ENCODE assay signal across 9 cellular contexts in the genomic region with DNA sequence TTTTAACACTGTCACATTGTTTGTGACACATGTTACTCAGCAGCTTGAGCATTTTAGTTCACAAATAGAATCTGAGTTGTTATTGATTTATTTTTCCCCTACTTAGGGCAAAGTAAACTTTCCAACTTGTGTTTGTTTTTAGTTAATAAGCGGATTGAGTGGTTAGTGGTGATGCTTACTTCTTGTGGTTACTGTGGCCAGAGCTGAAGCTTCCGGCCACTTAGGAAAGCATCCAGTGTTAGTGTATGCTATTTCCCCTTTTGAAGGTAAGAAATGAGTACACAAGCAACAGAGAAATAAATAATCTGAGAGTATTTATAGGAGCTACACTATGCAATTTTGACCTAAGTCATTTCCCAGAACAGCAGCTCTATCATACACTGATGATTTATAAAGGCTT.
DNase-seq lines count a peak whose midpoint lies in the region; ATAC-seq and TF ChIP-seq lines count a peak whose summit lies in the region.
"Had no signal": no experiment of that assay in that cellular context is flagged by ENCODE, and none has a peak within 500 bp of the region (broad histone marks: within the 10 kb centered on the region; RNA-seq: fewer than 3 reads in every experiment).

No MANE protein-coding gene starts in this region.

- H3K36me3 Mint-ChIP-seq in CD4-positive, alpha-beta T cell (ENCODE audit: low read depth): no peaks in the 10 kb centered on the region
- no peaks in the 10 kb centered on the region for H3K36me3 Mint-ChIP-seq in activated T-helper 1 cell treated with anti-CD3 and anti-CD28 coated beads, Interleukin-12 subunit alpha, Interleukin-12 subunit beta, Interleukin-2, Interleukin-4 antibody, amounts not matched to agents 30 ng/mL and 10 ng/mL and 1 ng/mL, durations not matched to agents 14 hours and 24 hours and 36 hours (ENCODE audit: low read depth)
- H3K36me3 Mint-ChIP-seq: activated CD4-positive, alpha-beta memory T cell treated with anti-CD3 and anti-CD28 coated beads for 36 hours had no signal

- no peak overlapping the region for H2AFZ ChIP-seq in KMS-11 (ENCODE audit: low read depth)

- H3K36me3 ChIP-seq in KMS-11 (ENCODE audit: insufficient read depth) (no peaks in the 10 kb centered on the region), stomach (no peaks in the 10 kb centered on the region)

- H3K27me3 ChIP-seq in KMS-11 (ENCODE audit: insufficient read depth, low read depth): no peaks in the 10 kb centered on the region
- no peaks in the 10 kb centered on the region for H3K27me3 ChIP-seq in CD4-positive, alpha-beta T cell (ENCODE audit: control insufficient read depth, insufficient read depth, low read length)
- no peaks in the 10 kb centered on the region for H3K27me3 ChIP-seq in stomach

- intact Hi-C loops in CD4-positive, alpha-beta T cell (cut with DNase I, micrococcal nuclease): no loop called here
- intact Hi-C loops in stomach (cut with DNase I; ENCODE audit: low total_unique reads): no loop called here
- intact Hi-C loops in activated T-helper 1 cell treated with anti-CD3 and anti-CD28 coated beads, Interleukin-12 subunit alpha, Interleukin-12 subunit beta, Interleukin-2, Interleukin-4 antibody, amounts not matched to agents 30 ng/mL and 10 ng/mL and 1 ng/mL, durations not matched to agents 14 hours and 24 hours and 36 hours (cut with micrococcal nuclease): no loop called here

- no peak for TF ChIP-seq POLR2A in stomach (IDR thresholded peaks at IDR 0.05)

- TF ChIP-seq CTCF in KMS-11 (conservative IDR thresholded peaks at IDR 0.05; ENCODE audit: low read depth, low read length) (no peak), stomach (IDR thresholded peaks at IDR 0.05) (no peak)
- no peak for TF ChIP-seq CTCF in CD4-positive, alpha-beta T cell (IDR thresholded peaks at IDR 0.05)

- no peak overlapping the region for H3K27ac Mint-ChIP-seq in CD4-positive, alpha-beta T cell
- H3K27ac Mint-ChIP-seq in activated T-helper 1 cell treated with anti-CD3 and anti-CD28 coated beads, Interleukin-12 subunit alpha, Interleukin-12 subunit beta, Interleukin-2, Interleukin-4 antibody, amounts not matched to agents 30 ng/mL and 10 ng/mL and 1 ng/mL, durations not matched to agents 14 hours and 24 hours and 36 hours: no peak overlapping the region
- H3K27ac Mint-ChIP-seq: activated CD4-positive, alpha-beta memory T cell treated with anti-CD3 and anti-CD28 coated beads for 36 hours had no signal

- H3K4me3 ChIP-seq in KMS-11 (IDR thresholded peaks at IDR 0.05; ENCODE audit: insufficient read depth, low read depth, low read length) (no peak overlapping the region), stomach (no peak overlapping the region)

- no peaks in the 10 kb centered on the region for H3K79me2 ChIP-seq in KMS-11 (ENCODE audit: insufficient read depth, low read depth)

- no peaks in the 10 kb centered on the region for H3K27me3 Mint-ChIP-seq in CD4-positive, alpha-beta T cell
- no peaks in the 10 kb centered on the region for H3K27me3 Mint-ChIP-seq in activated T-helper 1 cell treated with anti-CD3 and anti-CD28 coated beads, Interleukin-12 subunit alpha, Interleukin-12 subunit beta, Interleukin-2, Interleukin-4 antibody, amounts not matched to agents 30 ng/mL and 10 ng/mL and 1 ng/mL, durations not matched to agents 14 hours and 24 hours and 36 hours (ENCODE audit: insufficient read depth)
- H3K27me3 Mint-ChIP-seq: activated CD4-positive, alpha-beta memory T cell treated with anti-CD3 and anti-CD28 coated beads for 36 hours had no signal

- peak overlapping the region; percentile 33 for H3K4me2 ChIP-seq in KMS-11

- H3K27ac ChIP-seq in KMS-11 (no peak overlapping the region), stomach (no peak overlapping the region)
- no peak overlapping the region for H3K27ac ChIP-seq in CD4-positive, alpha-beta T cell (ENCODE audit: low read depth, low read length)

- CTCF ChIA-PET in CD4-positive, alpha-beta T cell (lab: Charles Lee): no interaction called here

- POLR2A ChIA-PET in CD4-positive, alpha-beta T cell (lab: Charles Lee): no interaction called here

- H3K9me3 ChIP-seq in CD4-positive, alpha-beta T cell (ENCODE audit: control insufficient read depth, low read length): no peaks in the 10 kb centered on the region
- H3K9me3 ChIP-seq in stomach: peaks cover 0 to 23% (median 8%) of the 10 kb centered on the region in 4 donors

- no peak overlapping the region for H3K4me3 Mint-ChIP-seq in CD4-positive, alpha-beta T cell
- H3K4me3 Mint-ChIP-seq in activated T-helper 1 cell treated with anti-CD3 and anti-CD28 coated beads, Interleukin-12 subunit alpha, Interleukin-12 subunit beta, Interleukin-2, Interleukin-4 antibody, amounts not matched to agents 30 ng/mL and 10 ng/mL and 1 ng/mL, durations not matched to agents 14 hours and 24 hours and 36 hours: no peak overlapping the region
- H3K4me3 Mint-ChIP-seq: activated CD4-positive, alpha-beta memory T cell treated with anti-CD3 and anti-CD28 coated beads for 36 hours had no signal

- H3K4me1 ChIP-seq in KMS-11 (ENCODE audit: low read depth, poor library complexity, severe bottlenecking) (peaks cover 24% of the 10 kb centered on the region), stomach (no peaks in the 10 kb centered on the region)

- ATAC-seq in GM19324 (IDR thresholded peaks at IDR 0.05; ENCODE audit: low FRiP score, unreplicated experiment) (peak; percentile 87), HG02852 (IDR thresholded peaks at IDR 0.05; ENCODE audit: unreplicated experiment) (peak; percentile 90)
- no peak for ATAC-seq in CD4-positive, alpha-beta T cell (ENCODE audit: poor library complexity)

- peaks cover 12% of the 10 kb centered on the region for H3K9me3 Mint-ChIP-seq in CD4-positive, alpha-beta T cell
- H3K9me3 Mint-ChIP-seq in activated T-helper 1 cell treated with anti-CD3 and anti-CD28 coated beads, Interleukin-12 subunit alpha, Interleukin-12 subunit beta, Interleukin-2, Interleukin-4 antibody, amounts not matched to agents 30 ng/mL and 10 ng/mL and 1 ng/mL, durations not matched to agents 14 hours and 24 hours and 36 hours: peaks cover 9% of the 10 kb centered on the region

- 30 to 46% (median 35%) methylated on average over 2 of the region's 2 CpGs for WGBS in stomach, 5 donors

- no peak for TF ChIP-seq EP300 in stomach (IDR thresholded peaks at IDR 0.05)

- H4K20me1 ChIP-seq in KMS-11 (ENCODE audit: insufficient read depth): no peaks in the 10 kb centered on the region

- peak; percentile 53 for DNase-seq in pons (ENCODE audit: low spot score)
- DNase-seq in CD4-positive, alpha-beta T cell: no peak
- DNase-seq in stomach: no peak
- DNase-seq in activated T-helper 1 cell treated with anti-CD3 and anti-CD28 coated beads, Interleukin-12 subunit alpha, Interleukin-12 subunit beta, Interleukin-2, Interleukin-4 antibody, amounts not matched to agents 30 ng/mL and 10 ng/mL and 1 ng/mL, durations not matched to agents 14 hours and 24 hours and 36 hours (ENCODE audit: low spot score): no peak
- DNase-seq in stimulated activated naive CD4-positive, alpha-beta T cell (lab: John Stamatoyannopoulos, UW): no peak
- DNase-seq: activated CD4-positive, alpha-beta memory T cell treated with anti-CD3 and anti-CD28 coated beads for 36 hours had no signal

- no peak overlapping the region for H3K9ac ChIP-seq in KMS-11

- H3K4me1 Mint-ChIP-seq in CD4-positive, alpha-beta T cell (ENCODE audit: low read depth): no peaks in the 10 kb centered on the region
- no peaks in the 10 kb centered on the region for H3K4me1 Mint-ChIP-seq in activated T-helper 1 cell treated with anti-CD3 and anti-CD28 coated beads, Interleukin-12 subunit alpha, Interleukin-12 subunit beta, Interleukin-2, Interleukin-4 antibody, amounts not matched to agents 30 ng/mL and 10 ng/mL and 1 ng/mL, durations not matched to agents 14 hours and 24 hours and 36 hours (ENCODE audit: low read depth)
